28 cellular contexts compared by ENCODE assay signal in genomic region chr18:407825-408224, GRCh38.
"Had no signal": no experiment of that assay in that cellular context is flagged by ENCODE, and none has a peak within 500 bp of the region (broad histone marks: within the 10 kb centered on the region; RNA-seq: fewer than 3 reads in every experiment).

No MANE protein-coding gene starts in this region.

- ATAC-seq: activated T-cell treated with anti-CD3 and anti-CD28 coated beads, Interleukin-2, amount 50 U/mL, for 4 hours; left lobe of liver; naive thymus-derived CD4-positive, alpha-beta T cell; upper lobe of right lung had no signal

- H3K4me1 Mint-ChIP-seq: activated B cell treated with CpG ODN at 0.5 μM for 24 hours; activated naive CD8-positive, alpha-beta T cell treated with anti-CD3 and anti-CD28 coated beads for 36 hours; endodermal cell; immature natural killer cell; naive thymus-derived CD4-positive, alpha-beta T cell had no signal

- H3K4me1 ChIP-seq: neural progenitor cell, prostate gland, right atrium auricular region, thyroid gland, upper lobe of right lung had no signal

- H3K27ac Mint-ChIP-seq: activated B cell treated with CpG ODN at 0.5 μM for 24 hours; activated naive CD8-positive, alpha-beta T cell treated with anti-CD3 and anti-CD28 coated beads for 36 hours; endodermal cell; immature natural killer cell; naive thymus-derived CD4-positive, alpha-beta T cell; neural progenitor cell; stimulated activated naive CD8-positive, alpha-beta T cell treated with anti-CD3 and anti-CD28 coated beads, Interleukin-15, Interleukin-2, amounts not matched to agents 100 ng/mL and 50 ng/mL, for 24 hours had no signal

- H3K4me3 Mint-ChIP-seq: activated B cell treated with CpG ODN at 0.5 μM for 24 hours; activated naive CD8-positive, alpha-beta T cell treated with anti-CD3 and anti-CD28 coated beads for 36 hours; activated T-cell treated with anti-CD3 and anti-CD28 coated beads, Interleukin-2, amount 50 U/mL, for 4 hours; endodermal cell; immature natural killer cell; naive thymus-derived CD4-positive, alpha-beta T cell; neural progenitor cell; stimulated activated naive CD8-positive, alpha-beta T cell treated with anti-CD3 and anti-CD28 coated beads, Interleukin-15, Interleukin-2, amounts not matched to agents 100 ng/mL and 50 ng/mL, for 24 hours had no signal

- H3K9me3 ChIP-seq: prostate gland, right atrium auricular region, thyroid gland had no signal

- H3K4me3 ChIP-seq: coronary artery, hepatocyte, lung, neural progenitor cell, ovary, prostate gland, right atrium auricular region, thyroid gland, upper lobe of right lung had no signal

- DNase-seq: activated B cell treated with CpG ODN at 0.5 μM for 24 hours; activated CD4-positive, alpha-beta T cell treated with anti-CD3 and anti-CD28 coated beads for 4 hours; activated CD4-positive, alpha-beta T cell treated with anti-CD3 and anti-CD28 coated beads, Interleukin-2, amount 50 U/mL, for 48 hours; activated CD8-positive, alpha-beta memory T cell treated with anti-CD3 and anti-CD28 coated beads, Interleukin-2, amount 50 U/mL, for 48 hours; activated naive CD4-positive, alpha-beta T cell treated with Interleukin-2 at 50 U/mL for 16 hours; activated naive CD8-positive, alpha-beta T cell treated with anti-CD3 and anti-CD28 coated beads for 36 hours; activated T-cell treated with anti-CD3 and anti-CD28 coated beads, Interleukin-2, amount 50 U/mL, for 4 hours; cerebellar nuclear complex; endodermal cell; foreskin melanocyte; glutamatergic neuron; immature natural killer cell; naive thymus-derived CD4-positive, alpha-beta T cell; ovary; stimulated activated CD4-positive, alpha-beta T cell treated with anti-CD3 and anti-CD28 coated beads, Interleukin-4, amount 100 ng/mL, for 4 hours; substantia nigra; T-helper 9 cell; thyroid gland; upper lobe of right lung had no signal

- H3K36me3 Mint-ChIP-seq: activated naive CD8-positive, alpha-beta T cell treated with anti-CD3 and anti-CD28 coated beads for 36 hours had no signal

- H2AFZ ChIP-seq: hepatocyte, neural progenitor cell had no signal

- H3K4me2 ChIP-seq: hepatocyte, neural progenitor cell had no signal

- H3K36me3 ChIP-seq: neural progenitor cell, ovary, prostate gland, right atrium auricular region, thyroid gland, upper lobe of right lung had no signal

- H3K79me2 ChIP-seq: hepatocyte had no signal

- H3K27ac ChIP-seq: coronary artery, epithelial cell of prostate, hepatocyte, neural progenitor cell, ovary, prostate gland, right atrium auricular region, thyroid gland, upper lobe of right lung had no signal

- H3K27me3 ChIP-seq: hepatocyte, neural progenitor cell, ovary, right atrium auricular region, thyroid gland, upper lobe of right lung had no signal

- H3K9ac ChIP-seq: neural progenitor cell had no signal
